8 cellular contexts compared by ENCODE assay signal in the genomic region with DNA sequence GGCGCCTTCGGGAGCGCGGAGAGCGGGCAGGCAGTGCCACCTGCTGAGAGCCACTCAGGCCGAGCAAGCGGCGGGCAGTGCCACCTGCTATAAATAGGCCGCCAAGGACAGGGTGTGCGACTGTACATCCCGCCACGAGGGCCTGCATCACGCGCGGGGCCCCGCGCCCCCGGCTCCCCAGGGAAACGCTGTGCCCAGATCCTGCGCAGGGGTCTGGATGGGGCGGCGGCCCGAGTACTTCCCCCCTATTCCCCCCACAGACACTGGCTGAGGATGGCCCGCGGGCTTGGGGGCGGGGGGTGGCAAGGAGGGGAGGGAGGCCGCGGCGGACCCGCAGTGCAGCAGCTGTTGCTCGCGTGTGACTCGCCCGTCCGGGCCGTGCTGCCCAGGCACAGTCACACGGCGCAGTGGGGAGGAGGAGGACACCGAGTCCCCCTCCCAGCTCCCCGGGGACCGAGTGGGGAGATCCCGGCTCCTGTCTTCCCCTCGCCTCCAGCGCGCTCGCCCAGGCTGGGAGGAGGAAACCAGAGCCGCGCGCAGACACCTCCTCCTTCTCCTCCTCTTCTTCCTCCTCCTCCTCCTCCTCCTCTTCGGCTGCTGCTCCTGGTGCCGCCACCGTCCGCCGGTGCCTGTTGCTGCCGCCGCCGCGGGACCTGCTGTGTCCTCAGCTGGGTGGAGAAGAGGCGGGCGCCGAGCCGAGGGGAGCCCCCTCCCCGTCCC. TPM values are rescaled to one million over a fixed set of nuclear protein-coding genes. Genes with fewer than 3 reads are reported as not detected.
DNase-seq lines count a peak whose midpoint lies in the region; ATAC-seq, FAIRE-seq and TF ChIP-seq lines count a peak whose summit lies in the region.

A gene with protein sequence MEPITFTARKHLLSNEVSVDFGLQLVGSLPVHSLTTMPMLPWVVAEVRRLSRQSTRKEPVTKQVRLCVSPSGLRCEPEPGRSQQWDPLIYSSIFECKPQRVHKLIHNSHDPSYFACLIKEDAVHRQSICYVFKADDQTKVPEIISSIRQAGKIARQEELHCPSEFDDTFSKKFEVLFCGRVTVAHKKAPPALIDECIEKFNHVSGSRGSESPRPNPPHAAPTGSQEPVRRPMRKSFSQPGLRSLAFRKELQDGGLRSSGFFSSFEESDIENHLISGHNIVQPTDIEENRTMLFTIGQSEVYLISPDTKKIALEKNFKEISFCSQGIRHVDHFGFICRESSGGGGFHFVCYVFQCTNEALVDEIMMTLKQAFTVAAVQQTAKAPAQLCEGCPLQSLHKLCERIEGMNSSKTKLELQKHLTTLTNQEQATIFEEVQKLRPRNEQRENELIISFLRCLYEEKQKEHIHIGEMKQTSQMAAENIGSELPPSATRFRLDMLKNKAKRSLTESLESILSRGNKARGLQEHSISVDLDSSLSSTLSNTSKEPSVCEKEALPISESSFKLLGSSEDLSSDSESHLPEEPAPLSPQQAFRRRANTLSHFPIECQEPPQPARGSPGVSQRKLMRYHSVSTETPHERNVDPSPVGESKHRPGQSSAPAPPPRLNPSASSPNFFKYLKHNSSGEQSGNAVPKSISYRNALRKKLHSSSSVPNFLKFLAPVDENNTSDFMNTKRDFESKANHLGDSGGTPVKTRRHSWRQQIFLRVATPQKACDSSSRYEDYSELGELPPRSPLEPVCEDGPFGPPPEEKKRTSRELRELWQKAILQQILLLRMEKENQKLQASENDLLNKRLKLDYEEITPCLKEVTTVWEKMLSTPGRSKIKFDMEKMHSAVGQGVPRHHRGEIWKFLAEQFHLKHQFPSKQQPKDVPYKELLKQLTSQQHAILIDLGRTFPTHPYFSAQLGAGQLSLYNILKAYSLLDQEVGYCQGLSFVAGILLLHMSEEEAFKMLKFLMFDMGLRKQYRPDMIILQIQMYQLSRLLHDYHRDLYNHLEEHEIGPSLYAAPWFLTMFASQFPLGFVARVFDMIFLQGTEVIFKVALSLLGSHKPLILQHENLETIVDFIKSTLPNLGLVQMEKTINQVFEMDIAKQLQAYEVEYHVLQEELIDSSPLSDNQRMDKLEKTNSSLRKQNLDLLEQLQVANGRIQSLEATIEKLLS (N-terminal part only) (plus strand): TSS at position 584 of the 720 bp plus-strand sequence. CDS start 11,012 bp downstream, outside the sequence.

- H3K4me3 ChIP-seq in ascending aorta (peak within 1 kb of the TSS; percentile 73 to 98), iPS-11a (ENCODE audit: low read depth, low read length) (peak within 1 kb of the TSS; percentile 62), skeletal muscle satellite cell (ENCODE audit: low read length) (peak within 1 kb of the TSS; percentile 86)

- peak; percentile 22 for ATAC-seq in GM21360 (IDR thresholded peaks at IDR 0.05; ENCODE audit: unreplicated experiment)

- peak within 1 kb of the TSS; percentile 94 for H3K4me2 ChIP-seq in skeletal muscle satellite cell (ENCODE audit: low read length)

- DNase-seq in COR-L47 (lab: John Stamatoyannopoulos, UW) (peak; percentile 58), HTR-8/SVneo (ENCODE audit: insufficient read length, low spot score) (peak; percentile 24), T follicular helper cell (ENCODE audit: low read depth) (peak; percentile 17), ascending aorta (ENCODE audit: low spot score in 2 of 2) (peak; percentile 57 to 87), HuH-7.5 (ENCODE audit: low spot score) (no peak)

- H3K4me1 ChIP-seq in ascending aorta (peaks cover 0 to 27% of the 10 kb centered on the region in 2 donors), skeletal muscle satellite cell (ENCODE audit: control insufficient read depth, insufficient read depth, low read length) (peaks cover 10% of the 10 kb centered on the region)

- H3K27ac ChIP-seq in ascending aorta = peak within 1 kb of the TSS; percentile 97

- H3K36me3 ChIP-seq in ascending aorta = no peaks in the 10 kb centered on the region
- H3K36me3 ChIP-seq in skeletal muscle satellite cell (ENCODE audit: insufficient read depth, low read length) = no peaks in the 10 kb centered on the region

- intact Hi-C loops in ascending aorta (cut with DNase I) = loop anchor here (1.0 to 10.0 kb wide), 6 partner anchors 18 to 774 kb away; a partner anchor contains a TSS

- H3K27me3 ChIP-seq in ascending aorta (no peaks in the 10 kb centered on the region), skeletal muscle satellite cell (ENCODE audit: control insufficient read depth, insufficient read depth, low read length) (peaks cover 24% of the 10 kb centered on the region)

- no peaks in the 10 kb centered on the region for H3K9me3 ChIP-seq in ascending aorta
- no peaks in the 10 kb centered on the region for H3K9me3 ChIP-seq in skeletal muscle satellite cell (replicated peaks; ENCODE audit: low read length)

- peak; percentile 75 for FAIRE-seq in HTR-8/SVneo (lab: Jason Lieb, UNC)

- H3K9ac ChIP-seq in skeletal muscle satellite cell (ENCODE audit: low read depth, low read length) = peak within 1 kb of the TSS; percentile 32

- peak; percentile 28 to 64 (median 41) for TF ChIP-seq CTCF in ascending aorta (IDR thresholded peaks at IDR 0.05)

RNA-seq across cellular contexts. Expression of the gene that starts here (rescaled TPM):
- 132 TPM for total RNA-seq in ascending aorta
- 58.3 and 65.9 TPM in 2 replicates for total RNA-seq in skeletal muscle satellite cell (2012; rRNA removed)
